Comparison of ENCODE assay signal across 25 cellular contexts in the genomic region with DNA sequence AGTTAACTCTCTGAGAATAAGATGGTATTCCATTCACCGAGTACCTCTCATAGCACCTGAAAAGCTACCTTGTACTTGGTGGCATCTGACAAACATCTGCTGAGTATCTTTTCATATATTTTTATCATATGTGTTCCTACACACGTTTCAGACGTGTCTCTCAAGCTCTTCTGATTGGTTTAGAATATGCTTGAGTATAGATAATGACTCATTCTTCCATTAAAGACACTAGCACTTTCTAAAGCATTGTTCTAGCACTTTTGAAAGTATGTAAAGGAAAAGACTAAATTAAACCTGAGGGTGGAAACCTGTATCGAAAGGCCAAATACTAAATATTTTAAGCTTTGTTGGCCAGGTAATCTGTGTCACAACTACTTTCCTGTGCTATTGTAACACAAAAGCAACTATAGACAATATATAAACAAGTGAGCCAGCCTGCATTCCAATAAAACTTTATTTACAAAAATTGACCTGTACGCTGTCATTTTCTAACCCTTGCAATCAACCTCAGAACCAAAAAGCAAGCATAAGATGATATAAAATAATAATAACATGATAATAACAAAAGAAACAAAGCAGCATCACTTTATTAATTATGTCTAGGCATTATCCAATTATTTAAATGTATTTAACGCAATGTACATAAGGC.
"Had no signal": no experiment of that assay in that cellular context is flagged by ENCODE, and none has a peak within 500 bp of the region (broad histone marks: within the 10 kb centered on the region; RNA-seq: fewer than 3 reads in every experiment).

No MANE protein-coding gene starts in this region.

- H3K4me2 ChIP-seq: neural progenitor cell had no signal

- H3K4me1 ChIP-seq: psoas muscle, right lobe of liver, tibial nerve, upper lobe of left lung, vagina had no signal

- H3K27ac ChIP-seq: neural progenitor cell, ovary, parathyroid adenoma, psoas muscle, right lobe of liver, sigmoid colon, stomach, thoracic aorta, thyroid gland, tibial nerve, upper lobe of left lung, vagina had no signal

- DNase-seq: natural killer cell; occipital lobe; ovary; posterior cingulate gyrus; psoas muscle; right cardiac atrium; right lobe of liver; sigmoid colon; small intestine; stimulated activated CD4-positive, alpha-beta T cell treated with anti-CD3 and anti-CD28 coated beads, Interleukin-15, amount 100 ng/mL, for 24 hours; stimulated activated CD4-positive, alpha-beta T cell treated with anti-CD3 and anti-CD28 coated beads, Interleukin-2, amount 100 ng/mL, for 24 hours; stimulated activated CD4-positive, alpha-beta T cell treated with anti-CD3 and anti-CD28 coated beads, Interleukin-2, amount 100 ng/mL, for 48 hours; stimulated activated CD4-positive, alpha-beta T cell treated with anti-CD3 and anti-CD28 coated beads, Interleukin-4, amount 100 ng/mL, for 24 hours; stimulated activated naive B cell treated with anti-CD40 and anti-IgM and Interleukin-4, amounts not matched to agents 10 μg/mL and 1 μg/mL and 100 μg/mL, for 72 hours; stimulated activated naive CD4-positive, alpha-beta T cell treated with Interleukin-2 at 50 U/mL for 16 hours; stomach; thyroid gland; upper lobe of left lung had no signal

- H3K9me3 ChIP-seq: ovary, psoas muscle, right lobe of liver, sigmoid colon, stomach, thoracic aorta, thyroid gland, tibial nerve, upper lobe of left lung, vagina had no signal

- H3K27me3 ChIP-seq: neural progenitor cell, ovary, right lobe of liver, sigmoid colon, thyroid gland, tibial nerve, upper lobe of left lung, vagina had no signal

- FAIRE-seq: small intestine, urothelium cell line had no signal

- H3K4me3 ChIP-seq: neural progenitor cell, ovary, psoas muscle, right lobe of liver, sigmoid colon, stomach, thoracic aorta, thyroid gland, tibial nerve, upper lobe of left lung, vagina had no signal

- ATAC-seq: natural killer cell; psoas muscle; right cardiac atrium; right lobe of liver; stimulated activated effector memory CD8-positive, alpha-beta T cell treated with anti-CD3 and anti-CD28 coated beads, Interleukin-12 subunit alpha, Interleukin-12 subunit beta, amount 100 ng/mL, for 72 hours; stimulated activated naive B cell treated with anti-CD40 and anti-IgM and Interleukin-4, amounts not matched to agents 10 μg/mL and 1 μg/mL and 100 μg/mL, for 72 hours had no signal

- H3K79me2 ChIP-seq: parathyroid adenoma had no signal

- H3K9ac ChIP-seq: neural progenitor cell, parathyroid adenoma had no signal

- H3K36me3 ChIP-seq: neural progenitor cell, ovary, right lobe of liver, sigmoid colon, stomach, thoracic aorta, thyroid gland, tibial nerve, upper lobe of left lung, vagina had no signal

- H2AFZ ChIP-seq: neural progenitor cell, parathyroid adenoma had no signal
